Comparison of ENCODE assay signal across 8 cellular contexts in the genomic region with DNA sequence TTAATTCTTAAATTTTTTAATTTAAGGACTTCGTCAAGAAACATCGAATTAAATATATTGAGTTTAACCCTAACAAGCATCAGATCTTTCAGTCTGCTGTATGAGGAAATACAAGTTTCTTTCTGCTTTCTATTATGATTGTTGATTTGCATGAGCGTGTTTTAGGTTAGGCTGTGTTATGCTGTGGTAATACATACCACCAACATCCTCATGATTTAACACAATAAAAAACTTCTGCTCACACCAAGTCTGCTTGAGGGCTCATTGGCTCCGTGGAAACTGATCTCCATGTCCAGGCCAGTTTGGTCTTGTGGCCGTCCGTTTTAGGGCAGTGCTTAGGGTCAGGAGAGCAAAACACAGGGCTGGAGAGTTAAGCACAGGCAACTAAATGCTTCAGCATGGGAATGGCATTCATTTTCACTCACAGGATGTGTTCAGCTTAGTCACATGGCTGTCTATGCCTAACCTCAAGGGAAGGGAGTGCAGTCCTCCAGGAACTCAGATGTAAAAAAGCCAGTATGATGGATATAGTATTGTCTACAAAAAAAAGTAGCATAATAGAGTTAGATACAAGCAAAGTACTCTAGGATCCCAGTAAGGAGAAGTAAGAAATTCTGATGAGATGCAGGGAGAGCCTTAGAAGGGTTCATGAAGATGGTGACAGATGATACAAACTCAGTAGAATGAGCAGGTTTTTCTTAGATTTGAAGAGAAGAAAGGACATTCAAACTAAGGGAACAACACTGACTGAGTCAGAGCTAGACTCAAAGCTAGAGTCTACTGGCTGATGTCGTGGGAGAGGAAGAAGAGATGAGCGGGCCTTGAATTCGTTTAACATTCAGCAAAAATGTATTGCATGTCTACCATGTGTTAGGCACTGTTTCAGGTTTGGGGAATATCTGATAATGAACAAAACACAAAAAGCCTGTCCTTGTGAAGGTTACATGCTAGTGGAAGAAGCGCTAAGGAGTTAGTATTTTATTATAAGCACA. TPM values are rescaled to one million over a fixed set of nuclear protein-coding genes. Genes with fewer than 3 reads are reported as not detected.
DNase-seq lines count a peak whose midpoint lies in the region; ATAC-seq and TF ChIP-seq lines count a peak whose summit lies in the region.

No MANE protein-coding gene starts in this region.

- ATAC-seq in psoas muscle, result peak; percentile 62 to 79 (median 69)

- H3K9me3 ChIP-seq in SK-N-MC (ENCODE audit: low read depth, low read length) (no peaks in the 10 kb centered on the region), psoas muscle (no peaks in the 10 kb centered on the region)
- no peaks in the 10 kb centered on the region for H3K9me3 ChIP-seq in effector memory CD4-positive, alpha-beta T cell (ENCODE audit: control insufficient read depth, low read length)

- peak; percentile 25 for DNase-seq in GM13976 (ENCODE audit: low spot score)
- DNase-seq in SK-N-MC (ENCODE audit: low read depth, low spot score), result no peak
- peak; percentile 59 for DNase-seq in epithelial cell of proximal tubule (ENCODE audit: low read depth)
- DNase-seq in psoas muscle, result no peak
- no peak for DNase-seq in effector memory CD4-positive, alpha-beta T cell
- DNase-seq in NCI-H748 treated with DMSO at 0.1 percent for 48 hours (lab: John Stamatoyannopoulos, UW), result no peak
- DNase-seq in mesenteric fat pad (ENCODE audit: low spot score), result no peak
- DNase-seq in activated CD4-positive, alpha-beta T cell treated with anti-CD3 and anti-CD28 coated beads, Interleukin-2, amount 50 U/mL, for 4 hours, result no peak

- H3K27ac ChIP-seq in SK-N-MC (peak overlapping the region; percentile 38), psoas muscle (peak overlapping the region; percentile 82)
- H3K27ac ChIP-seq in effector memory CD4-positive, alpha-beta T cell (ENCODE audit: insufficient read depth, low read length, poor library complexity, severe bottlenecking), result no peak overlapping the region

- no peaks in the 10 kb centered on the region for H3K27me3 ChIP-seq in psoas muscle (ENCODE audit: insufficient read depth in 3 of 3, low read length in 2 of 3)
- no peaks in the 10 kb centered on the region for H3K27me3 ChIP-seq in effector memory CD4-positive, alpha-beta T cell (replicated peaks; ENCODE audit: control insufficient read depth, insufficient read depth, low read length, poor library complexity, severe bottlenecking)

- in situ Hi-C loops in GM13976 (cut with MboI; ENCODE audit: low sequenced_read_pairs, unreplicated experiment), result no loop called here

- H3K4me1 ChIP-seq in psoas muscle, result peaks cover 65% of the 10 kb centered on the region
- peaks cover 13% of the 10 kb centered on the region for H3K4me1 ChIP-seq in effector memory CD4-positive, alpha-beta T cell (ENCODE audit: control insufficient read depth, insufficient read depth, low read length, poor library complexity, severe bottlenecking)

- no peak overlapping the region for H3K9ac ChIP-seq in SK-N-MC (ENCODE audit: insufficient read length)

- TF ChIP-seq CTCF in GM13976 (IDR thresholded peaks at IDR 0.05; ENCODE audit: borderline replicate concordance, control extremely low read depth, extremely low read depth, insufficient read depth, missing control alignments) (no peak), epithelial cell of proximal tubule (conservative IDR thresholded peaks at IDR 0.05; ENCODE audit: low read depth, low read length) (no peak), psoas muscle (IDR thresholded peaks at IDR 0.05) (no peak)

- intact Hi-C loops in psoas muscle (cut with DNase I), result no loop called here

- WGBS in psoas muscle, 3 donors, result 53 to 64% (median 54%) methylated on average over 10 of the region's 10 CpGs

- H3K4me3 ChIP-seq in SK-N-MC (no peak overlapping the region), epithelial cell of proximal tubule (ENCODE audit: low read depth, low read length) (no peak overlapping the region), psoas muscle (no peak overlapping the region)
- no peak overlapping the region for H3K4me3 ChIP-seq in effector memory CD4-positive, alpha-beta T cell (ENCODE audit: insufficient read depth, low read depth, low read length, poor library complexity, severe bottlenecking)

- H3K36me3 ChIP-seq in SK-N-MC (ENCODE audit: insufficient read depth, low read length) (peaks cover 18% of the 10 kb centered on the region), psoas muscle (ENCODE audit: insufficient read depth in 1 of 2, low read depth in 1 of 2) (peaks cover 0 to 12% of the 10 kb centered on the region in 2 donors)
- no peaks in the 10 kb centered on the region for H3K36me3 ChIP-seq in effector memory CD4-positive, alpha-beta T cell (ENCODE audit: control insufficient read depth, insufficient read depth, low read length)

RNA-seq across cellular contexts. Expression of a gene that starts 16.3 kb away (rescaled TPM):
- total RNA-seq in epithelial cell of proximal tubule, result 47.5 and 59.3 TPM in 2 replicates
- total RNA-seq in psoas muscle, result 10 to 100 TPM; 56.0 to 75.9 (median 66.7) TPM
- polyA plus RNA-seq in psoas muscle, result 10 to 100 TPM; 46.1 to 89.2 (median 53.5) TPM
- 78.3 TPM for total RNA-seq in mesenteric fat pad

Comparison
In these comparisons a context has a peak if more than half of its experiments do, and no peak if none do; other contexts are left out.
1. DNase-seq: peak in GM13976 (single experiment) and epithelial cell of proximal tubule (single experiment); none in SK-N-MC (single experiment), psoas muscle (0 of 2), effector memory CD4-positive, alpha-beta T cell (0 of 3), NCI-H748 treated with DMSO at 0.1 percent for 48 hours (single experiment), mesenteric fat pad (single experiment) and activated CD4-positive, alpha-beta T cell treated with anti-CD3 and anti-CD28 coated beads, Interleukin-2, amount 50 U/mL, for 4 hours (0 of 2).